ENCODE assay signal across 8 cellular contexts in the genomic region with DNA sequence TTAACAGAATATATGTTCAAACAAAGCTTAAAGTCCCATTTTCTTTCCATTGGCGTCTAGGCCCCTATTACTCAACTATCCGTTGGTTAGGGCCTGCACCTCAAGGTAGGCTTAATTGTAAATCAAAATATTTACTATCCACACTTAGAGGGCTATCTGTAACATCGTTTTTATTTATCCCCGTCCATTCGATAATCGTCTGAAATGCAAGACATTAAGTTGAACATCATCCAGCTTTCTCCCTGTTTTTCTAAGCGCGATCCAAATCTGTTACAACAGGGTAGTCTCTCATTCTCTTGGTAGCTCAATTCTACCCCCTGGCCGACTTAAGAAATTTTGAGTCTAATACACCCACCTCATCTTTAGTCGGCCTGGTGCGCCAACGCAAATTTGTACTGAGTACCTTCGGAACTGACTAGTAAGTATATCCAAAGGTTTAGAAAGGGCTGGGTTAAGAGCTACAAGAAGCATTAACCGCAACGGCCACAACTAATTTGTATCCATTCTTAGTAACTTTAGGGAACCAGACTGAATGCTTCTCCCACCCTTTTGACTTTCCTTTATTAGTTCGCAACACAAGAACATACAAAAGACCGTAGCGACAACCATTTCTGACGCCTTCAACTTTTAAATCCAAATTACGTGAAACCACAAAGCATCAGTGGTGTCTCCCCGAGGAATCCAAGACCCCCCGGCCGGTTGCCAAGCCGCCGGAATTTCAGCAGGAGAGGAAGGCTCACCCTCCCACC. TPM values are rescaled to one million over a fixed set of nuclear protein-coding genes. Genes with fewer than 3 reads are reported as not detected.
DNase-seq lines count a peak whose midpoint lies in the region; ATAC-seq lines count a peak whose summit lies in the region.

No MANE protein-coding gene starts in this region.

- ATAC-seq in GM18873 (IDR thresholded peaks at IDR 0.05; ENCODE audit: low FRiP score, unreplicated experiment) (no peak), GM19397 (IDR thresholded peaks at IDR 0.05; ENCODE audit: unreplicated experiment) (no peak)

- no peaks in the 10 kb centered on the region for H3K9me3 ChIP-seq in mesodermal cell (ENCODE audit: control insufficient read depth, low read length)

- peaks cover 4% of the 10 kb centered on the region for H3K4me1 ChIP-seq in mesodermal cell (ENCODE audit: control insufficient read depth, insufficient read depth, low read length, poor library complexity, severe bottlenecking)

- DNase-seq in EH (ENCODE audit: low read depth), result peak; percentile 59
- peak; percentile 73 for DNase-seq in NAMALWA (ENCODE audit: low spot score)
- DNase-seq in activated CD4-positive, alpha-beta T cell treated with anti-CD3 and anti-CD28 coated beads, Interleukin-2, amount 50 U/mL, for 4 hours, result peak; percentile 35 to 39
- DNase-seq in effector CD8-positive, alpha-beta T cell (lab: John Stamatoyannopoulos, UW), result peak; percentile 27
- peak; percentile 20 to 27 for DNase-seq in stimulated activated CD8-positive, alpha-beta memory T cell treated with anti-CD3 and anti-CD28 coated beads, Interleukin-7, amount 100 ng/mL, for 4 hours (ENCODE audit: low read depth in 2 of 2)

- WGBS in mesodermal cell (ENCODE audit: insufficient coverage in 2 of 2), 2 experiments, result 7 to 9% methylated on average over 21 to 24 of the region's 25 CpGs

- H3K36me3 ChIP-seq in mesodermal cell (ENCODE audit: control insufficient read depth, insufficient read depth, low read length), result no peaks in the 10 kb centered on the region

- peak overlapping the region; percentile 75 for H3K4me3 ChIP-seq in mesodermal cell (ENCODE audit: extremely low read depth, insufficient read depth, low read length, poor library complexity, severe bottlenecking)

- H3K27ac ChIP-seq in mesodermal cell (ENCODE audit: low read depth, low read length, severe bottlenecking), result peak overlapping the region; percentile 97

RNA-seq across cellular contexts. Expression of gene ZNF143, which starts 1.1 kb away (rescaled TPM):
- polyA plus RNA-seq in mesodermal cell (2013, experiment 1 of 2), result 29.7 TPM
- 32.1 TPM for polyA plus RNA-seq in mesodermal cell (2013, experiment 2 of 2)
